ENCODE assay signal across 10 cellular contexts in the genomic region with DNA sequence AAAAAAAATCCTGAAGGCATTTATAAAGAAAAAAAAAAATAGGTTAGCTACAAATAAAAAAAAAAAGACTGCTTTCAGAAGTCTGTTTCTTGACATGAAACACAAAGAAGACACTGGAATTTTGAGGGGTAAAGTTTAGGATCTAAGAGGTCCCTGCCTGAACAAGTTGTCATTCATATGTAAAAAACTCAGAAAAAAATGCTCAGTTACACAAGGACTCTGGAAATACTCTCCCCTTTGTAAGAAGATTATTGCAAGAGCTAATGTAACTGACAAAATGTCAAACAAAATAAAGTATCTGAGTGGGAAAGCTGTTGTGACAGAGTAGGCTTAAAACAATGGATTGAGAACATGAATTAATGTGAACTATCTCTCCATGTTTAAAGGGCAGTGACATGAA.
"Had no signal": no experiment of that assay in that cellular context is flagged by ENCODE, and none has a peak within 500 bp of the region (broad histone marks: within the 10 kb centered on the region; RNA-seq: fewer than 3 reads in every experiment).

No MANE protein-coding gene starts in this region.

- ATAC-seq: HCT116, HepG2, K562 had no signal

- DNase-seq: GM23248, H9, IMR-90, KG1 had no signal

- FAIRE-seq: H1, H54, HepG2, K562 had no signal

- H2AFZ ChIP-seq: GM23248 had no signal

- H3K9ac ChIP-seq: GM23248 had no signal

- H3K27ac Mint-ChIP-seq: H9 had no signal

- H3K4me3 ChIP-seq: GM23248, K562 had no signal

- H3K4me3 Mint-ChIP-seq: H9 had no signal

- H3K27ac ChIP-seq: GM23248, HL-60 had no signal

- H3K9me3 Mint-ChIP-seq: H9 had no signal
